ENCODE assay signal across 1 cellular context in genomic region chr17:28549274-28550132, GRCh38.
TF ChIP-seq lines count a peak whose summit lies in the region.

No MANE protein-coding gene starts in this region.

TF ChIP-seq in K562, 482 proteins besides CTCF, POLR2A, EP300 and RAD21:
- TF ChIP-seq, protein P1, sequence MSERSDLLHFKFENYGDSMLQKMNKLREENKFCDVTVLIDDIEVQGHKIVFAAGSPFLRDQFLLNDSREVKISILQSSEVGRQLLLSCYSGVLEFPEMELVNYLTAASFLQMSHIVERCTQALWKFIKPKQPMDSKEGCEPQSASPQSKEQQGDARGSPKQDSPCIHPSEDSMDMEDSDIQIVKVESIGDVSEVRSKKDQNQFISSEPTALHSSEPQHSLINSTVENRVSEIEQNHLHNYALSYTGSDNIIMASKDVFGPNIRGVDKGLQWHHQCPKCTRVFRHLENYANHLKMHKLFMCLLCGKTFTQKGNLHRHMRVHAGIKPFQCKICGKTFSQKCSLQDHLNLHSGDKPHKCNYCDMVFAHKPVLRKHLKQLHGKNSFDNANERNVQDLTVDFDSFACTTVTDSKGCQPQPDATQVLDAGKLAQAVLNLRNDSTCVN (CRISPR knock-in tag; IDR thresholded peaks at IDR 0.05) = no peak
- TF ChIP-seq SMAD4 (CRISPR knock-in tag; conservative IDR thresholded peaks at IDR 0.05) (no peak), ZFP36 (IDR thresholded peaks at IDR 0.05; ENCODE audit: low read depth, low read length, partially characterized antibody) (peak; percentile 70), KAT2B (IDR thresholded peaks at IDR 0.05; ENCODE audit: low read depth, low read length) (no peak), FOSL1 (tag; conservative IDR thresholded peaks at IDR 0.05) (no peak), SREBF2 (CRISPR knock-in tag; IDR thresholded peaks at IDR 0.05) (no peak), BRD4 (IDR thresholded peaks at IDR 0.05) (no peak), CHCHD3 (CRISPR knock-in tag; IDR thresholded peaks at IDR 0.05) (no peak), EGR1 (conservative IDR thresholded peaks at IDR 0.05) (no peak), RERE (CRISPR knock-in tag; IDR thresholded peaks at IDR 0.05; ENCODE audit: borderline replicate concordance) (no peak), RBM22 (IDR thresholded peaks at IDR 0.05; ENCODE audit: low read depth, low read length, poor library complexity, severe bottlenecking) (no peak), SPI1 (IDR thresholded peaks at IDR 0.05; ENCODE audit: borderline replicate concordance, low read depth, low read length) (peak; percentile 42; the same call in 1 of the 2 replicates), RBM39 (optimal IDR thresholded peaks at IDR 0.05; ENCODE audit: low read depth, low read length) (no peak)
